ENCODE assay signal across 8 cellular contexts in the genomic region with DNA sequence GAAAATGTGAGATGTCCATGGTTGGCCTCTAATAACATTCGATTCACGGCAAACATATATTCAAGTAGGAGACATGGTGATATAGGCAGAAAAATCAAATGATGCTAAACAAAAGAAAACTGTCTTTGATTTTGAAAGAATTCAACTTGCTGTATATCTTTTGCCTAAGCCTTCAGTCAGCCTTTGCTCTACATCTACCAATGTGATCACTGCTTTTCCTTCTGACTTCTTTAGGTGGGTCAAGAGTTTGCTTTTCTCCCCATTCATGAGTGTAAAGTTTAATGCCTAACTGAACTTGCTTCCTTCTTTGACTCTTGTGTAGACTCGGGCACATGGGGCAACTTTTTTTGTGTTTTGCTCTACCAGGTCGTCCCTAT. TPM values are rescaled to one million over a fixed set of nuclear protein-coding genes. Genes with fewer than 3 reads are reported as not detected.
DNase-seq lines count a peak whose midpoint lies in the region; ATAC-seq, FAIRE-seq and TF ChIP-seq lines count a peak whose summit lies in the region.

No MANE protein-coding gene starts in this region.

- TF ChIP-seq EP300 in sigmoid colon (IDR thresholded peaks at IDR 0.05), result no peak

- H3K36me3 ChIP-seq in endodermal cell (ENCODE audit: control insufficient read depth, insufficient read depth, low read length) (peaks cover 26% of the 10 kb centered on the region), sigmoid colon (peaks cover 0 to 29% (median 6%) of the 10 kb centered on the region in 4 donors)

- no peak for TF ChIP-seq POLR2A in sigmoid colon (IDR thresholded peaks at IDR 0.05)

- no peak overlapping the region for H3K9ac ChIP-seq in endodermal cell (ENCODE audit: extremely low read depth, low read length, poor library complexity, severe bottlenecking)

- no peaks in the 10 kb centered on the region for H3K27me3 Mint-ChIP-seq in endodermal cell (ENCODE audit: insufficient read depth)

- H3K27ac ChIP-seq in HL-60 (replicated peaks), result peak overlapping the region; percentile 58
- no peak overlapping the region for H3K27ac ChIP-seq in endodermal cell (ENCODE audit: low read depth, low read length)
- H3K27ac ChIP-seq in sigmoid colon, result peak overlapping the region; percentile 76 to 78 (median 78)

- no peak overlapping the region for H3K4me3 Mint-ChIP-seq in endodermal cell

- peaks cover 26% of the 10 kb centered on the region for H3K36me3 Mint-ChIP-seq in endodermal cell (ENCODE audit: low read depth)

- TF ChIP-seq CTCF in HL-60 (IDR thresholded peaks at IDR 0.05; ENCODE audit: insufficient read depth, low read length) (no peak), endodermal cell (conservative IDR thresholded peaks at IDR 0.05) (no peak), sigmoid colon (IDR thresholded peaks at IDR 0.05) (no peak), D721Med (IDR thresholded peaks at IDR 0.05; ENCODE audit: insufficient read depth, missing control alignments) (no peak)

- FAIRE-seq in D721Med (lab: Jason Lieb, UNC), result no peak

- ATAC-seq in GM18861 (IDR thresholded peaks at IDR 0.05; ENCODE audit: unreplicated experiment), result peak; percentile 1
- ATAC-seq in GM19467 (IDR thresholded peaks at IDR 0.05; ENCODE audit: unreplicated experiment), result no peak

- intact Hi-C loops in sigmoid colon (cut with DNase I), result no loop called here

- peak overlapping the region; percentile 24; the same call in 1 of the 2 replicates for H3K4me3 ChIP-seq in HL-60 (replicated peaks; ENCODE audit: insufficient read depth, low read length)
- peak overlapping the region; percentile 82 for H3K4me3 ChIP-seq in endodermal cell (ENCODE audit: low read length)
- peak overlapping the region; percentile 69 to 80 (median 78) for H3K4me3 ChIP-seq in sigmoid colon

- DNase-seq in HL-60 (ENCODE audit: low read depth in 1 of 2, low spot score in 1 of 2), result no peak
- no peak for DNase-seq in endodermal cell
- DNase-seq in sigmoid colon, result no peak
- no peak for DNase-seq in middle frontal gyrus (ENCODE audit: extremely low spot score, low spot score)
- DNase-seq in NCI-H748 treated with DMSO at 0.1 percent for 48 hours (lab: John Stamatoyannopoulos, UW), result no peak
- no peak for DNase-seq in D721Med (ENCODE audit: insufficient read length, low spot score)

- 48 to 50% methylated on average over 4 of the region's 4 CpGs for WGBS in endodermal cell (ENCODE audit: insufficient coverage in 1 of 2, insufficient read length in 1 of 2), 2 experiments
- 49% methylated on average over 4 of the region's 4 CpGs for WGBS in sigmoid colon, 2 donors

- H3K4me1 Mint-ChIP-seq in endodermal cell, result peaks cover 16% of the 10 kb centered on the region

- no peak overlapping the region for H3K27ac Mint-ChIP-seq in endodermal cell

- H3K9me3 ChIP-seq in endodermal cell (ENCODE audit: control insufficient read depth, low read length), result no peaks in the 10 kb centered on the region
- no peaks in the 10 kb centered on the region for H3K9me3 ChIP-seq in sigmoid colon

- no peaks in the 10 kb centered on the region for H3K9me3 Mint-ChIP-seq in endodermal cell

- H3K27me3 ChIP-seq in HL-60 (ENCODE audit: insufficient read depth, poor library complexity, severe bottlenecking) (no peaks in the 10 kb centered on the region), endodermal cell (ENCODE audit: control insufficient read depth, insufficient read depth, low read length, poor library complexity, severe bottlenecking) (no peaks in the 10 kb centered on the region), sigmoid colon (no peaks in the 10 kb centered on the region)

- H3K4me1 ChIP-seq in endodermal cell (ENCODE audit: control insufficient read depth, insufficient read depth, low read length) (no peaks in the 10 kb centered on the region), sigmoid colon (peaks cover 0 to 29% (median 23%) of the 10 kb centered on the region in 4 donors)

RNA-seq across cellular contexts. Expression of a gene that starts 0.4 kb away (rescaled TPM):
- total RNA-seq in endodermal cell (10 to 100 TPM; 51.8 to 58.8 TPM), sigmoid colon (10 to 100 TPM; 13.2 to 23.8 (median 13.9) TPM)
- 28.9 TPM for polyA plus RNA-seq in endodermal cell (2013, experiment 1 of 2)
- 22.4 TPM for polyA plus RNA-seq in endodermal cell (2013, experiment 2 of 2)
- 10 to 100 TPM in 1 of 3 donors, 1 to 10 TPM in 2; 4.2 to 11.1 (median 5.3) TPM for polyA plus RNA-seq in sigmoid colon

RNA-seq across cellular contexts. Expression of a gene that starts 5.7 kb away (rescaled TPM):
- total RNA-seq in endodermal cell (100 to 1,000 TPM; 162 to 192 TPM), sigmoid colon (100 to 1,000 TPM; 232 to 449 (median 299) TPM)
- 196 TPM for polyA plus RNA-seq in endodermal cell (2013, experiment 1 of 2)
- polyA plus RNA-seq in endodermal cell (2013, experiment 2 of 2), result 185 TPM
- 100 to 1,000 TPM; 359 to 419 (median 391) TPM for polyA plus RNA-seq in sigmoid colon

RNA-seq across cellular contexts. Expression of a gene that starts 15.7 kb away (rescaled TPM):
- total RNA-seq in endodermal cell (10 to 100 TPM in 1 of 2 donors, 1 to 10 TPM in 1; 9.0 to 13.6 TPM), sigmoid colon (10 to 100 TPM in 1 of 4 donors, 1 to 10 TPM in 3; 3.9 to 19.4 (median 6.4) TPM)
- polyA plus RNA-seq in endodermal cell (2013, experiment 1 of 2), result 14.0 TPM
- polyA plus RNA-seq in endodermal cell (2013, experiment 2 of 2), result 13.4 TPM
- 10 to 100 TPM in 1 of 3 donors, under 1 TPM in 2; 0.60 to 10.1 (median 0.92) TPM for polyA plus RNA-seq in sigmoid colon

Comparison
In these comparisons a context has a peak if more than half of its experiments do, and no peak if none do; other contexts are left out.
1. H3K4me3 ChIP-seq: peak in every context shown above with its lines; median percentile 82 in endodermal cell; 78 in sigmoid colon; 24 in HL-60.